Comparison of ENCODE assay signal across 16 cellular contexts in genomic region chr7:139482122-139482521, GRCh38. TPM values are rescaled to one million over a fixed set of nuclear protein-coding genes. Genes with fewer than 3 reads are reported as not detected.
A peak's percentile ranks its signal among the peaks of the same experiment; 100 is the strongest.
DNase-seq lines count a peak whose midpoint lies in the region; ATAC-seq, FAIRE-seq and TF ChIP-seq lines count a peak whose summit lies in the region.
"Had no signal": no experiment of that assay in that cellular context is flagged by ENCODE, and none has a peak within 500 bp of the region (broad histone marks: within the 10 kb centered on the region; RNA-seq: fewer than 3 reads in every experiment).

No MANE protein-coding gene starts in this region.

- peak overlapping the region; percentile 81 to 90 for H3K4me2 ChIP-seq in H1 (ENCODE audit: insufficient read depth in 1 of 2, low read depth in 2 of 2, low read length in 2 of 2)
- H3K4me2 ChIP-seq in neural progenitor cell = peak overlapping the region; percentile 77

- no peak for TF ChIP-seq EP300 in H1 (IDR thresholded peaks at IDR 0.05; ENCODE audit: borderline replicate concordance in 1 of 2, low read depth in 2 of 2, low read length in 2 of 2)

- H3K9me3 Mint-ChIP-seq in activated T-cell treated with anti-CD3 and anti-CD28 coated beads, Interleukin-2, amount 50 U/mL, for 24 hours = no peaks in the 10 kb centered on the region
- H3K9me3 Mint-ChIP-seq in neural progenitor cell = peaks cover 3% of the 10 kb centered on the region

- H2BK20ac ChIP-seq in H1 (ENCODE audit: low read length) = no peak overlapping the region

- H4K8ac ChIP-seq in H1 (ENCODE audit: extremely low read depth, insufficient read depth, low read length) = no peak overlapping the region

- H3K27me3 ChIP-seq in H1 (replicated peaks in 1 of 4; ENCODE audit: control insufficient read depth in 3 of 4, extremely low read depth in 1 of 4, insufficient read depth in 3 of 4, low read length in 3 of 4) = peaks cover 0 to 11% (median 5%) of the 10 kb centered on the region in 4 experiments; a peak in 4 of 7 replicates
- H3K27me3 ChIP-seq in neural progenitor cell = peaks cover 46% of the 10 kb centered on the region

- no peak overlapping the region for H2BK120ac ChIP-seq in H1 (replicated peaks; ENCODE audit: low read depth, low read length)

- no peak for FAIRE-seq in H1 (lab: Jason Lieb, UNC)
- FAIRE-seq: G401.6, GM12878 had no signal

- H3K4ac ChIP-seq in H1 (replicated peaks; ENCODE audit: insufficient read length, low read depth, low read length) = no peak overlapping the region

- TF ChIP-seq POLR2A in H1 (IDR thresholded peaks at IDR 0.05; ENCODE audit: control extremely low read depth in 1 of 2, low read depth in 2 of 2, low read length in 2 of 2) = no peak

- CTCF ChIA-PET in HEK293T (lab: Yijun Ruan, JAX) = interaction anchor here (0.8 to 2.0 kb wide), 2 partner anchors 21 to 48 kb away, joined by 3 to 13 read pairs; no protein-coding TSS in a partner anchor
- CTCF ChIA-PET in H1 (lab: Charles Lee; ENCODE audit: partially characterized antibody) = interaction anchor here (0.6 to 2.7 kb wide), 7 partner anchors 9 to 161 kb away, joined by 3 to 16 read pairs (median 3); no protein-coding TSS in a partner anchor

- H4K91ac ChIP-seq in H1 (replicated peaks; ENCODE audit: insufficient read length, low read length) = no peak overlapping the region

- H3K4me1 Mint-ChIP-seq in activated T-cell treated with anti-CD3 and anti-CD28 coated beads, Interleukin-2, amount 50 U/mL, for 24 hours (ENCODE audit: low read depth) = peaks cover 6% of the 10 kb centered on the region
- H3K4me1 Mint-ChIP-seq in neural progenitor cell = peaks cover 4% of the 10 kb centered on the region

- no peak overlapping the region for H3K27ac ChIP-seq in H1 (ENCODE audit: low read depth, low read length)
- H3K27ac ChIP-seq in neural progenitor cell = no peak overlapping the region
- H3K27ac ChIP-seq: foreskin keratinocyte had no signal

- H3K4me3 ChIP-seq in H1 (ENCODE audit: extremely low read depth in 1 of 4, insufficient read depth in 2 of 4, low read depth in 3 of 4, low read length in 4 of 4) (peak overlapping the region; percentile 57 to 71 (median 64); a peak in 5 of 8 replicates), neural progenitor cell (no peak overlapping the region)
- H3K4me3 ChIP-seq: GM12878 had no signal

- DNase-seq in activated T-cell treated with anti-CD3 and anti-CD28 coated beads, Interleukin-2, amount 50 U/mL, for 24 hours = no peak
- DNase-seq in activated T-cell treated with anti-CD3 and anti-CD28 coated beads, Interleukin-2, amount 50 U/mL, for 1 hour = no peak
- DNase-seq in HEK293T (ENCODE audit: extremely low spot score) (no peak), H1 (ENCODE audit: low read depth in 1 of 2, low spot score in 2 of 2) (no peak), neural progenitor cell (ENCODE audit: low spot score) (no peak), OCI-M1 (lab: John Stamatoyannopoulos, UW) (no peak)
- no peak for DNase-seq in activated CD8-positive, alpha-beta memory T cell treated with anti-CD3 and anti-CD28 coated beads, Interleukin-2, amount 50 U/mL, for 4 hours
- DNase-seq: ACHN, COR-L47, foreskin keratinocyte had no signal

- TF ChIP-seq CTCF in H1 (IDR thresholded peaks at IDR 0.05; ENCODE audit: control extremely low read depth in 1 of 3, insufficient read depth in 1 of 3, low read depth in 1 of 3, low read length in 3 of 3) (no peak), neural progenitor cell (IDR thresholded peaks at IDR 0.05) (no peak)

- POLR2A ChIA-PET in HEK293T (lab: Yijun Ruan, JAX) (interaction anchor here (1.1 kb wide), 1 partner anchor 13 kb away, joined by 3 read pairs; no protein-coding TSS in a partner anchor), H1 (lab: Charles Lee; ENCODE audit: partially characterized antibody) (interaction anchor here (1.2 to 2.3 kb wide), 8 partner anchors 10 to 122 kb away, joined by 3 to 11 read pairs (median 6); no protein-coding TSS in a partner anchor)

- H4K20me1 ChIP-seq in H1 (replicated peaks in 1 of 2; ENCODE audit: control insufficient read depth in 1 of 2, insufficient read depth in 2 of 2, low read length in 2 of 2) (peaks cover 2 to 4% of the 10 kb centered on the region in 2 experiments), neural progenitor cell (ENCODE audit: low read depth) (no peaks in the 10 kb centered on the region)

- no peaks in the 10 kb centered on the region for H3K9me3 ChIP-seq in H1 (ENCODE audit: insufficient read depth in 2 of 2, low read depth in 1 of 2, low read length in 1 of 2)
- no peaks in the 10 kb centered on the region for H3K9me3 ChIP-seq in neural progenitor cell (ENCODE audit: low read depth)

- H3K23me2 ChIP-seq in H1 (ENCODE audit: low read depth, low read length) = peaks cover 13% of the 10 kb centered on the region; the same call in 1 of the 2 replicates

- no peak for TF ChIP-seq RAD21 in H1 (IDR thresholded peaks at IDR 0.05 in 1 of 2, conservative IDR thresholded peaks at IDR 0.05 in 1 of 2; ENCODE audit: low read depth in 2 of 2, low read length in 2 of 2)

- no peak overlapping the region for H3K56ac ChIP-seq in H1 (replicated peaks; ENCODE audit: insufficient read length, low read depth, low read length)

- no peak overlapping the region for H3K27ac Mint-ChIP-seq in activated T-cell treated with anti-CD3 and anti-CD28 coated beads, Interleukin-2, amount 50 U/mL, for 24 hours
- H3K27ac Mint-ChIP-seq in neural progenitor cell = no peak overlapping the region

- WGBS in H1 (ENCODE audit: extremely low coverage in 1 of 2, insufficient coverage in 1 of 2, insufficient read length in 1 of 2, insufficient replicate concordance in 2 of 2, low coverage in 1 of 2, low lambda C conversion rate in 2 of 2, missing lambda C conversion rate in 1 of 2), 2 experiments = 68% methylated on average over 8 of the region's 8 CpGs; no CpG with 5 or more reads in 1 of the 2 experiments

- H4K5ac ChIP-seq in H1 (ENCODE audit: insufficient read length, low read depth, low read length) = no peak overlapping the region

- H3K4me1 ChIP-seq in H1 (replicated peaks in 1 of 4; ENCODE audit: control insufficient read depth in 3 of 4, insufficient read depth in 4 of 4, low read length in 3 of 4) (peaks cover 0 to 8% (median 4%) of the 10 kb centered on the region in 4 experiments; a peak in 5 of 7 replicates), neural progenitor cell (peaks cover 4% of the 10 kb centered on the region)

- H3K14ac ChIP-seq in H1 (ENCODE audit: insufficient read length) = no peak overlapping the region

- H2AFZ ChIP-seq in H1 (ENCODE audit: low read length) (no peak overlapping the region), neural progenitor cell (replicated peaks) (no peak overlapping the region)

- H2AK5ac ChIP-seq in H1 (ENCODE audit: low read depth, low read length) = no peak overlapping the region

- peaks cover 0 to 11% of the 10 kb centered on the region in 2 experiments; a peak in 1 of 4 replicates for H3K79me2 ChIP-seq in H1 (ENCODE audit: control insufficient read depth in 1 of 2, insufficient read depth in 2 of 2, low read length in 2 of 2)
- no peaks in the 10 kb centered on the region for H3K79me2 ChIP-seq in neural progenitor cell (ENCODE audit: low read depth)

- H3K27me3 Mint-ChIP-seq in activated T-cell treated with anti-CD3 and anti-CD28 coated beads, Interleukin-2, amount 50 U/mL, for 24 hours = peaks cover 48% of the 10 kb centered on the region
- H3K27me3 Mint-ChIP-seq in neural progenitor cell (ENCODE audit: insufficient read depth, low read depth) = peaks cover 36% of the 10 kb centered on the region

- H3K79me1 ChIP-seq in H1 (ENCODE audit: low read depth, low read length) = peaks cover 6% of the 10 kb centered on the region

- peak overlapping the region; percentile 29; the same call in 1 of the 2 replicates for H2BK12ac ChIP-seq in H1 (ENCODE audit: low read depth, low read length)

- ATAC-seq in GM21737 (IDR thresholded peaks at IDR 0.05; ENCODE audit: unreplicated experiment) = no peak

- H3K18ac ChIP-seq in H1 (ENCODE audit: extremely low read depth, low read length) = no peak overlapping the region

- no peak overlapping the region for H2BK15ac ChIP-seq in H1 (ENCODE audit: low read length)

- H3K36me3 ChIP-seq in H1 (ENCODE audit: control insufficient read depth in 2 of 4, insufficient read depth in 4 of 4, low read length in 3 of 4) (peaks cover 0 to 6% (median under 1%) of the 10 kb centered on the region in 4 experiments; a peak in 2 of 8 replicates), neural progenitor cell (no peaks in the 10 kb centered on the region)

- H3K4me3 Mint-ChIP-seq in activated T-cell treated with anti-CD3 and anti-CD28 coated beads, Interleukin-2, amount 50 U/mL, for 24 hours = peak overlapping the region; percentile 56
- peak overlapping the region; percentile 71 for H3K4me3 Mint-ChIP-seq in neural progenitor cell

- H3K9ac ChIP-seq in H1 (replicated peaks in 1 of 4; ENCODE audit: extremely low read depth in 1 of 4, low read depth in 3 of 4, low read length in 3 of 4) (no peak overlapping the region), neural progenitor cell (no peak overlapping the region)

- H3K36me3 Mint-ChIP-seq in activated T-cell treated with anti-CD3 and anti-CD28 coated beads, Interleukin-2, amount 50 U/mL, for 24 hours (ENCODE audit: low read depth) = no peaks in the 10 kb centered on the region
- H3K36me3 Mint-ChIP-seq in neural progenitor cell = no peaks in the 10 kb centered on the region

- H3F3A ChIP-seq in neural progenitor cell (ENCODE audit: low read depth) = peaks cover 23% of the 10 kb centered on the region

- H2BK5ac ChIP-seq in H1 (ENCODE audit: low read depth, low read length) = no peak overlapping the region

- no peak overlapping the region for H3K23ac ChIP-seq in H1 (ENCODE audit: insufficient read length)

RNA-seq across cellular contexts. Expression of gene KLRG2, which starts 1.4 kb away (rescaled TPM):
- total RNA-seq in H1 (2021; fragmentation: NEBNext Ultra II Directional; extraction: Animal tissue kit (Norgen Biotek cat#: 25700)) = 14.9 and 20.4 TPM in 2 replicates
- 8.9 and 13.9 TPM in 2 replicates for polyA plus RNA-seq in H1 (2011; rRNA removed)
- 10.2 TPM for polyA plus RNA-seq in H1 (2011; cell fraction: cytosol; rRNA removed)
- polyA plus RNA-seq in H1 (2011; cell fraction: nucleus; rRNA removed) = 14.5 TPM
- polyA plus RNA-seq in H1 (2012, experiment 1 of 2) = 7.8 to 10.9 TPM (median 9.8 TPM) in 4 replicates
- 10.4 TPM for polyA plus RNA-seq in H1 (2012, experiment 2 of 2)
- polyA plus RNA-seq in H1 (2013, experiment 1 of 2) = 10.1 TPM
- 10.3 TPM for polyA plus RNA-seq in H1 (2013, experiment 2 of 2)
- polyA minus RNA-seq in H1 (2011; rRNA and poly(A)+ RNA removed) = 5.8 and 6.8 TPM in 2 replicates
- 14.7 TPM for polyA minus RNA-seq in H1 (2011; cell fraction: cytosol; rRNA and poly(A)+ RNA removed)
- polyA minus RNA-seq in H1 (2011; cell fraction: nucleus; rRNA and poly(A)+ RNA removed) = 16.5 TPM
- 1.0 and 4.2 TPM in 2 replicates for total RNA-seq in neural progenitor cell (ENCODE audit: low replicate concordance)
- polyA plus RNA-seq: GM12878 had no signal

RNA-seq across cellular contexts. Expression of gene CLEC2L, which starts 41.4 kb away (rescaled TPM):
- total RNA-seq in H1 (2021; fragmentation: NEBNext Ultra II Directional; extraction: Animal tissue kit (Norgen Biotek cat#: 25700)) = 0.20 TPM in 1 of 2 replicates, not detected in the other
- 1.5 and 1.9 TPM in 2 replicates for polyA plus RNA-seq in H1 (2011; rRNA removed)
- polyA plus RNA-seq in H1 (2011; cell fraction: cytosol; rRNA removed) = 1.0 TPM
- polyA plus RNA-seq in H1 (2011; cell fraction: nucleus; rRNA removed) = 1.7 TPM
- polyA plus RNA-seq in H1 (2012, experiment 1 of 2) = 0.50 to 0.68 TPM (median 0.50 TPM) in 3 of 4 replicates, not detected in the other
- polyA plus RNA-seq in H1 (2012, experiment 2 of 2) = 0.38 TPM
- polyA plus RNA-seq in H1 (2013, experiment 1 of 2) = 0.30 TPM
- 0.18 TPM for polyA plus RNA-seq in H1 (2013, experiment 2 of 2)
- 0.37 and 0.38 TPM in 2 replicates for polyA minus RNA-seq in H1 (2011; rRNA and poly(A)+ RNA removed)
- polyA minus RNA-seq in H1 (2011; cell fraction: cytosol; rRNA and poly(A)+ RNA removed) = not detected
- 0.30 TPM for polyA minus RNA-seq in H1 (2011; cell fraction: nucleus; rRNA and poly(A)+ RNA removed)
- 0.15 and 0.50 TPM in 2 replicates for total RNA-seq in neural progenitor cell (ENCODE audit: low replicate concordance)
- total RNA-seq: foreskin keratinocyte; GM12878; lung; renal cortical epithelial cell; T-helper 2 cell treated with Interferon-gamma antibody and Interleukin-4, amounts not matched to agents 100 ng/mL and 5 ng/mL, for 36 hours had no signal
- polyA plus RNA-seq: foreskin keratinocyte, GM12878 had no signal
